ENCODE assay signal across 9 cellular contexts in the genomic region with DNA sequence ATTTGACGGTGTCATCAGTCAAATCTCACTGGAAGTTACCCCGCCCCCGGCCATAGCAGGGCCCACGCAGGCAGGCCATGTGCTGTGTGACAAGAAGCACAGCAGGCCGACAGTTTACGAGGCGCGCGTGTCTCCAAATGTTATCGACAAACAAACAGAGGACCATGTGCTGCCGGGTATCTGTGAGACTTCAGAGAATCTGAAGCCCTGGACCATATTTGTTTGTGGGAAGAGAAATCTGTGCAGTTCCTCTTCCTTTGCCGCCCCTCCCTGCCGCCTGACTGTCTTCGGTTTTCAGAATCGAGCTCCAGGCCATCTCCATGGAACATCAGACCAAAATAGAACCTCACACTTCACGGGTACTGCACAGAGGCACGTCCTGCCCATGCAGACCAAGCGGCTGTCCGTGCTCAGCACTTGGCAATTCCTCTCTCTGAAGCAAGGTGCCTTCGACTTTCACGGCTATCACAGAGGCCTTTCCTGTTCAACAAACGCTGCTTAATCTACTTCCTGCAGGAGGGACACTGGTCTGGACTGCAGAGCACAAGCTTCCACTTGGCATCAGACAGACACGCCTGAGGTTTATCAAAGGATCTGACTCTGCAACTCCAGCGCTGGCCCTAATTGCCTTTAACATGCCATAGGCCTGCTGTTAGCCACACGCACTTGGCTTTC.
DNase-seq lines count a peak whose midpoint lies in the region; ATAC-seq and TF ChIP-seq lines count a peak whose summit lies in the region.
"Had no signal": no experiment of that assay in that cellular context is flagged by ENCODE, and none has a peak within 500 bp of the region (broad histone marks: within the 10 kb centered on the region; RNA-seq: fewer than 3 reads in every experiment).

No MANE protein-coding gene starts in this region.

- peaks cover 7% of the 10 kb centered on the region for H3K36me3 Mint-ChIP-seq in activated naive CD8-positive, alpha-beta T cell
- peaks cover 4% of the 10 kb centered on the region for H3K36me3 Mint-ChIP-seq in activated naive CD8-positive, alpha-beta T cell treated with anti-CD3 and anti-CD28 coated beads for 36 hours
- H3K36me3 Mint-ChIP-seq in naive thymus-derived CD8-positive, alpha-beta T cell: peaks cover 0 to 4% (median 0%) of the 10 kb centered on the region in 3 donors

- TF ChIP-seq CTCF in uterus (IDR thresholded peaks at IDR 0.05): no peak

- H3K27me3 Mint-ChIP-seq in activated naive CD8-positive, alpha-beta T cell: no peaks in the 10 kb centered on the region
- no peaks in the 10 kb centered on the region for H3K27me3 Mint-ChIP-seq in activated naive CD8-positive, alpha-beta T cell treated with anti-CD3 and anti-CD28 coated beads for 36 hours
- no peaks in the 10 kb centered on the region for H3K27me3 Mint-ChIP-seq in naive thymus-derived CD8-positive, alpha-beta T cell

- no peaks in the 10 kb centered on the region for H3K4me1 ChIP-seq in uterus

- peak overlapping the region; percentile 28 to 64 for H3K27ac ChIP-seq in uterus

- H3K4me3 ChIP-seq in uterus: no peak overlapping the region

- TF ChIP-seq POLR2A in uterus (IDR thresholded peaks at IDR 0.05): no peak

- no peak overlapping the region for H3K27ac Mint-ChIP-seq in activated naive CD8-positive, alpha-beta T cell
- no peak overlapping the region for H3K27ac Mint-ChIP-seq in activated naive CD8-positive, alpha-beta T cell treated with anti-CD3 and anti-CD28 coated beads for 36 hours
- peak overlapping the region in 6 of 10 donors; percentile 4 to 89 (median 73) for H3K27ac Mint-ChIP-seq in naive thymus-derived CD8-positive, alpha-beta T cell

- H3K9me3 ChIP-seq in uterus: no peaks in the 10 kb centered on the region

- peak overlapping the region; percentile 61 for H3K4me3 Mint-ChIP-seq in activated naive CD8-positive, alpha-beta T cell
- no peak overlapping the region for H3K4me3 Mint-ChIP-seq in activated naive CD8-positive, alpha-beta T cell treated with anti-CD3 and anti-CD28 coated beads for 36 hours
- peak overlapping the region in 9 of 10 donors; percentile 15 to 67 (median 43) for H3K4me3 Mint-ChIP-seq in naive thymus-derived CD8-positive, alpha-beta T cell

- no peaks in the 10 kb centered on the region for H3K36me3 ChIP-seq in uterus

- peak in 1 of 2 donors; percentile 17 for ATAC-seq in naive thymus-derived CD8-positive, alpha-beta T cell

- peaks cover 66% of the 10 kb centered on the region for H3K4me1 Mint-ChIP-seq in activated naive CD8-positive, alpha-beta T cell (ENCODE audit: low read depth)
- peaks cover 35% of the 10 kb centered on the region for H3K4me1 Mint-ChIP-seq in activated naive CD8-positive, alpha-beta T cell treated with anti-CD3 and anti-CD28 coated beads for 36 hours
- peaks cover 29 to 68% (median 49%) of the 10 kb centered on the region in 4 donors for H3K4me1 Mint-ChIP-seq in naive thymus-derived CD8-positive, alpha-beta T cell

- intact Hi-C loops in uterus (cut with DNase I; ENCODE audit: low total_unique reads): no loop called here

- H3K9me3 Mint-ChIP-seq in activated naive CD8-positive, alpha-beta T cell (ENCODE audit: low read depth): no peaks in the 10 kb centered on the region
- no peaks in the 10 kb centered on the region for H3K9me3 Mint-ChIP-seq in activated naive CD8-positive, alpha-beta T cell treated with anti-CD3 and anti-CD28 coated beads for 36 hours
- no peaks in the 10 kb centered on the region for H3K9me3 Mint-ChIP-seq in naive thymus-derived CD8-positive, alpha-beta T cell

- DNase-seq in activated naive CD8-positive, alpha-beta T cell treated with anti-CD3 and anti-CD28 coated beads for 36 hours: no peak
- DNase-seq in dermis blood vessel endothelial cell: peak; percentile 57
- no peak for DNase-seq in naive thymus-derived CD8-positive, alpha-beta T cell
- DNase-seq in uterus: peak in 1 of 2 donors; percentile 55
- DNase-seq in NCI-H1048 (lab: John Stamatoyannopoulos, UW): no peak
- DNase-seq in 8988T: no peak
- no peak for DNase-seq in epidermal melanocyte (ENCODE audit: insufficient read length, low spot score)
- DNase-seq: SIG-M5 had no signal

- POLR2A ChIA-PET in naive thymus-derived CD8-positive, alpha-beta T cell (lab: Charles Lee): interaction anchor here (0.6 to 6.6 kb wide), 3 partner anchors 13 to 91 kb away, joined by 4 to 52 read pairs (median 6); no protein-coding TSS in a partner anchor

- H3K27me3 ChIP-seq in uterus: no peaks in the 10 kb centered on the region

Comparison
In these comparisons a context has a peak if more than half of its experiments do, and no peak if none do; other contexts are left out.
1. H3K27ac Mint-ChIP-seq: peak in naive thymus-derived CD8-positive, alpha-beta T cell (6 of 10); none in activated naive CD8-positive, alpha-beta T cell (single experiment) and activated naive CD8-positive, alpha-beta T cell treated with anti-CD3 and anti-CD28 coated beads for 36 hours (single experiment).